ENCODE assay signal across 8 cellular contexts in the genomic region with DNA sequence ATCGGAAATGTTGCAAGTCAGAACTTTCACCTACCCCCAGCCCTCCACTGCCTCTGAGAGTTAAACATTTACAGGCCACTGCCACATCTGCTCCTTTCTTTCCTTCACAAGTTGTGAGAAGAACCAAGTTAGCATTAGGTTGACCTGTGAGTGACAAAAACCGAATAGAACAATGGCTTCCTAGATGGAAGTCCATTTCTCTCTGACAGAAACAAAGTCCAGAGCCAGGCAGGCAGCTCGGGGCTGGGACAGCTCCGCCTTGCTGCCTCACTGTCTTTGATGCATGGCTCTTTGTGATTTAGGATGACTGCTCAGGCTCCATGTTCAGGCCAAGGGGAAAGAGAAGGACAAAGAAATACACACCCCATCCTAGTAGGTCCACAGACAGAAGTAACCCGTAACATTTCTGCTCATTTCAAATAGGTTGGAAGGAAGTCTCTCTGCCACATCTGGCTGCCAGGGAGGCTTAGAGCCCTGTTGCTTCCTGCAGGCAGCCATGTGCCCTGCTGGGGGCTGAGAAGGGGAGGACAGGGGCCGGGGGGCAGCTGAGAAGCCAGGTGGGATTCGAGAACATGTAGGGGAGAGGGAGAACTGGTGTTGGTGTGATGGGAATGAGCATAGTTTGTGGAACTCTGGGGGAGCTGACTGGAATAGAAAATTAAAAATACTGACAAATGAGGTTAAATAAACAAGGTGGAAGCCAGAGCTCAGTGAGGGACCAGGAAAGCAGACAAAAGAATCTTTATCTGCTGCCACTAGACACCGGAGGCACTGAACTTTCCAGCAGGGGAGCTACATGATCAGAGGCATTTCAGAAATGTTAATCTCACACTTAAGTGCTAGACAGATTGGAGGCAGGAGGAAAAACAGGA. TPM values are rescaled to one million over a fixed set of nuclear protein-coding genes. Genes with fewer than 3 reads are reported as not detected.
DNase-seq lines count a peak whose midpoint lies in the region; ATAC-seq and TF ChIP-seq lines count a peak whose summit lies in the region.

No MANE protein-coding gene starts in this region.

- H3K36me3 Mint-ChIP-seq in Caco-2 (ENCODE audit: insufficient read depth, unreplicated experiment), result peaks cover 25% of the 10 kb centered on the region
- H3K36me3 Mint-ChIP-seq in activated T-helper 2 cell treated with anti-CD3 and anti-CD28 coated beads, Interferon-gamma antibody, Interleukin-2, Interleukin-4, amounts not matched to agents 10 μg/mL and 5 μg/mL and 100 μg/mL, durations not matched to agents 14 hours and 24 hours and 36 hours (ENCODE audit: low read depth), result no peaks in the 10 kb centered on the region

- peak; percentile 53 for ATAC-seq in HG02981 (IDR thresholded peaks at IDR 0.05; ENCODE audit: unreplicated experiment)
- ATAC-seq in HG02852 (IDR thresholded peaks at IDR 0.05; ENCODE audit: unreplicated experiment), result no peak
- no peak for ATAC-seq in HG03439 (IDR thresholded peaks at IDR 0.05; ENCODE audit: unreplicated experiment)

- H3K27me3 ChIP-seq in Caco-2 (replicated peaks; ENCODE audit: control insufficient read depth, insufficient read depth, low read length) (no peaks in the 10 kb centered on the region), kidney epithelial cell (ENCODE audit: control insufficient read depth, insufficient read depth, low read length) (no peaks in the 10 kb centered on the region)
- no peaks in the 10 kb centered on the region for H3K27me3 ChIP-seq in effector memory CD4-positive, alpha-beta T cell (replicated peaks; ENCODE audit: control insufficient read depth, insufficient read depth, low read length, poor library complexity, severe bottlenecking)

- POLR2A ChIA-PET in Caco-2 (lab: Charles Lee), result interaction anchor here (0.7 to 1.2 kb wide), 6 partner anchors 21 to 59 kb away, joined by 3 to 6 read pairs (median 3); no protein-coding TSS in a partner anchor

- H3K4me1 Mint-ChIP-seq in Caco-2 (ENCODE audit: low read depth, unreplicated experiment), result peaks cover 36% of the 10 kb centered on the region
- H3K4me1 Mint-ChIP-seq in activated T-helper 2 cell treated with anti-CD3 and anti-CD28 coated beads, Interferon-gamma antibody, Interleukin-2, Interleukin-4, amounts not matched to agents 10 μg/mL and 5 μg/mL and 100 μg/mL, durations not matched to agents 14 hours and 24 hours and 36 hours (ENCODE audit: low read depth), result peaks cover 47% of the 10 kb centered on the region

- H3K9me3 Mint-ChIP-seq in Caco-2 (ENCODE audit: unreplicated experiment), result peaks cover 11% of the 10 kb centered on the region
- no peaks in the 10 kb centered on the region for H3K9me3 Mint-ChIP-seq in activated T-helper 2 cell treated with anti-CD3 and anti-CD28 coated beads, Interferon-gamma antibody, Interleukin-2, Interleukin-4, amounts not matched to agents 10 μg/mL and 5 μg/mL and 100 μg/mL, durations not matched to agents 14 hours and 24 hours and 36 hours

- intact Hi-C loops in Caco-2 (cut with micrococcal nuclease; ENCODE audit: unreplicated experiment), result loop anchor here (1.0 to 5.0 kb wide), 2 partner anchors 20 to 48 kb away; partner anchors contain the start of gene IER3
- intact Hi-C loops in activated T-helper 2 cell treated with anti-CD3 and anti-CD28 coated beads, Interferon-gamma antibody, Interleukin-2, Interleukin-4, amounts not matched to agents 10 μg/mL and 5 μg/mL and 100 μg/mL, durations not matched to agents 14 hours and 24 hours and 36 hours (cut with micrococcal nuclease), result no loop called here

- peaks cover 60% of the 10 kb centered on the region for H3K4me1 ChIP-seq in Caco-2
- peaks cover 9% of the 10 kb centered on the region for H3K4me1 ChIP-seq in effector memory CD4-positive, alpha-beta T cell (ENCODE audit: control insufficient read depth, insufficient read depth, low read length, poor library complexity, severe bottlenecking)

- no peak overlapping the region for H3K4me3 ChIP-seq in Caco-2 (ENCODE audit: low read depth, low read length)
- no peak overlapping the region for H3K4me3 ChIP-seq in kidney epithelial cell (ENCODE audit: low read depth, low read length)
- no peak overlapping the region for H3K4me3 ChIP-seq in effector memory CD4-positive, alpha-beta T cell (ENCODE audit: insufficient read depth, low read depth, low read length, poor library complexity, severe bottlenecking)

- H3K27ac ChIP-seq in effector memory CD4-positive, alpha-beta T cell (ENCODE audit: insufficient read depth, low read length, poor library complexity, severe bottlenecking), result no peak overlapping the region

- CTCF ChIA-PET in Caco-2 (lab: Charles Lee), result interaction anchor here (0.5 to 1.7 kb wide), 6 partner anchors 20 to 375 kb away, joined by 3 to 5 read pairs (median 4); partner anchors contain the start of gene IER3

- peak overlapping the region; percentile 57 for H3K4me3 Mint-ChIP-seq in Caco-2 (ENCODE audit: unreplicated experiment)
- H3K4me3 Mint-ChIP-seq in activated T-helper 2 cell treated with anti-CD3 and anti-CD28 coated beads, Interferon-gamma antibody, Interleukin-2, Interleukin-4, amounts not matched to agents 10 μg/mL and 5 μg/mL and 100 μg/mL, durations not matched to agents 14 hours and 24 hours and 36 hours (ENCODE audit: low read depth), result no peak overlapping the region

- no TSS peak for BruUV-seq in Caco-2 (replicated peaks; lab: Mats Ljungman, UMichigan)

- H3K9me3 ChIP-seq in Caco-2, result no peaks in the 10 kb centered on the region
- H3K9me3 ChIP-seq in effector memory CD4-positive, alpha-beta T cell (ENCODE audit: control insufficient read depth, low read length), result no peaks in the 10 kb centered on the region

- H3K27me3 Mint-ChIP-seq in Caco-2 (ENCODE audit: insufficient read depth, unreplicated experiment), result no peaks in the 10 kb centered on the region
- H3K27me3 Mint-ChIP-seq in activated T-helper 2 cell treated with anti-CD3 and anti-CD28 coated beads, Interferon-gamma antibody, Interleukin-2, Interleukin-4, amounts not matched to agents 10 μg/mL and 5 μg/mL and 100 μg/mL, durations not matched to agents 14 hours and 24 hours and 36 hours (ENCODE audit: low read depth), result no peaks in the 10 kb centered on the region

- peak overlapping the region; percentile 84 for H3K27ac Mint-ChIP-seq in Caco-2 (ENCODE audit: unreplicated experiment)
- peak overlapping the region; percentile 43 for H3K27ac Mint-ChIP-seq in activated T-helper 2 cell treated with anti-CD3 and anti-CD28 coated beads, Interferon-gamma antibody, Interleukin-2, Interleukin-4, amounts not matched to agents 10 μg/mL and 5 μg/mL and 100 μg/mL, durations not matched to agents 14 hours and 24 hours and 36 hours

- peak in 1 of 2 experiments; percentile 30 for TF ChIP-seq CTCF in Caco-2 (IDR thresholded peaks at IDR 0.05; ENCODE audit: insufficient read depth in 1 of 2, low read depth in 1 of 2, low read length in 1 of 2, severe bottlenecking in 1 of 2, unreplicated experiment in 1 of 2)
- no peak for TF ChIP-seq CTCF in kidney epithelial cell (IDR thresholded peaks at IDR 0.05; ENCODE audit: insufficient read depth, low read length, poor library complexity, severe bottlenecking)

- DNase-seq in Caco-2, result peak; percentile 63 to 73
- DNase-seq in activated T-helper 2 cell treated with anti-CD3 and anti-CD28 coated beads, Interferon-gamma antibody, Interleukin-2, Interleukin-4, amounts not matched to agents 10 μg/mL and 5 μg/mL and 100 μg/mL, durations not matched to agents 14 hours and 24 hours and 36 hours (ENCODE audit: low spot score), result no peak
- DNase-seq in kidney epithelial cell (ENCODE audit: low read depth), result peak; percentile 56
- no peak for DNase-seq in stimulated activated CD4-positive, alpha-beta T cell treated with anti-CD3 and anti-CD28 coated beads, Interleukin-4, amount 100 ng/mL, for 24 hours
- no peak for DNase-seq in effector memory CD4-positive, alpha-beta T cell

- H3K36me3 ChIP-seq in Caco-2 (ENCODE audit: control insufficient read depth, insufficient read depth, low read length) (no peaks in the 10 kb centered on the region), kidney epithelial cell (ENCODE audit: control insufficient read depth, insufficient read depth, low read length) (no peaks in the 10 kb centered on the region)
- H3K36me3 ChIP-seq in effector memory CD4-positive, alpha-beta T cell (ENCODE audit: control insufficient read depth, insufficient read depth, low read length), result no peaks in the 10 kb centered on the region

RNA-seq across cellular contexts. Expression of gene IER3, which starts 19.5 kb away (rescaled TPM):
- total RNA-seq in Caco-2 (2022) (13.0 and 17.4 TPM in 2 replicates), kidney epithelial cell (188 and 229 TPM in 2 replicates)
- total RNA-seq in activated T-helper 2 cell treated with anti-CD3 and anti-CD28 coated beads, Interferon-gamma antibody, Interleukin-2, Interleukin-4, amounts not matched to agents 10 μg/mL and 5 μg/mL and 100 μg/mL, durations not matched to agents 14 hours and 24 hours and 36 hours, result 185 and 190 TPM in 2 replicates

RNA-seq across cellular contexts. Expression of gene FLOT1, which starts 21.4 kb away (rescaled TPM):
- total RNA-seq in Caco-2 (2022) (101 and 113 TPM in 2 replicates), kidney epithelial cell (136 and 142 TPM in 2 replicates)
- total RNA-seq in activated T-helper 2 cell treated with anti-CD3 and anti-CD28 coated beads, Interferon-gamma antibody, Interleukin-2, Interleukin-4, amounts not matched to agents 10 μg/mL and 5 μg/mL and 100 μg/mL, durations not matched to agents 14 hours and 24 hours and 36 hours, result 201 and 214 TPM in 2 replicates

RNA-seq across cellular contexts. Expression of gene TUBB, which starts 43.7 kb away (rescaled TPM):
- total RNA-seq in Caco-2 (2022) (742 and 788 TPM in 2 replicates), kidney epithelial cell (808 and 855 TPM in 2 replicates)
- total RNA-seq in activated T-helper 2 cell treated with anti-CD3 and anti-CD28 coated beads, Interferon-gamma antibody, Interleukin-2, Interleukin-4, amounts not matched to agents 10 μg/mL and 5 μg/mL and 100 μg/mL, durations not matched to agents 14 hours and 24 hours and 36 hours, result 1,115 and 1,128 TPM in 2 replicates

RNA-seq across cellular contexts. Expression of gene MDC1, which starts 46.8 kb away (rescaled TPM):
- total RNA-seq in Caco-2 (2022), result 46.6 and 48.6 TPM in 2 replicates
- total RNA-seq in activated T-helper 2 cell treated with anti-CD3 and anti-CD28 coated beads, Interferon-gamma antibody, Interleukin-2, Interleukin-4, amounts not matched to agents 10 μg/mL and 5 μg/mL and 100 μg/mL, durations not matched to agents 14 hours and 24 hours and 36 hours, result 88.3 and 96.6 TPM in 2 replicates
- total RNA-seq in kidney epithelial cell, result 11.4 and 14.7 TPM in 2 replicates

Comparison
In these comparisons a context has a peak if more than half of its experiments do, and no peak if none do; other contexts are left out.
1. DNase-seq: peak in Caco-2 (2 of 2) and kidney epithelial cell (single experiment); none in activated T-helper 2 cell treated with anti-CD3 and anti-CD28 coated beads, Interferon-gamma antibody, Interleukin-2, Interleukin-4, amounts not matched to agents 10 μg/mL and 5 μg/mL and 100 μg/mL, durations not matched to agents 14 hours and 24 hours and 36 hours (single experiment), stimulated activated CD4-positive, alpha-beta T cell treated with anti-CD3 and anti-CD28 coated beads, Interleukin-4, amount 100 ng/mL, for 24 hours (single experiment) and effector memory CD4-positive, alpha-beta T cell (0 of 3).
2. RNA of gene IER3, which starts 19.5 kb away (total RNA-seq): 188 to 229 TPM in kidney epithelial cell and 185 to 190 TPM in activated T-helper 2 cell treated with anti-CD3 and anti-CD28 coated beads, Interferon-gamma antibody, Interleukin-2, Interleukin-4, amounts not matched to agents 10 μg/mL and 5 μg/mL and 100 μg/mL, durations not matched to agents 14 hours and 24 hours and 36 hours; 13.0 to 17.4 TPM in Caco-2; every median in the first group is over 10 times any median in the second.